32 cellular contexts compared by ENCODE assay signal in the genomic region with DNA sequence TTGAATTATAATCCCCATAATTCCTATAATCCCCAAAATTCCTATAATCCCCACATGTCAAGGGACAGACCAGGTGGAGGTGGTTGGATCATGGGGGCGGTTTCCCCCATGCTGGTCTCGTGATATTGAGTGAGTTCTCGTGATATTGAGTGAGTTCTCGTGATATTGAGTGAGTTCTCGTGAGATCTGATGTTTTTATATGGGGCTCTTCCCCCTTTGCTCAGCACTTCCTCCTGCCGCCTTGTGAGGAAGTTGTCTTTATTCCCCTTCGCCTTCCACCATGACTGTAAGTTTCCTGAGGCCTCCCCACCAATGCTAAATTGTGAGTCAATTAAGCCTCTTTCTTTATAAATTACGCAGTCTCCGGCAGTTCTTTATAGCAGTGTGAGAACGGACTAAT. TPM values are rescaled to one million over a fixed set of nuclear protein-coding genes. Genes with fewer than 3 reads are reported as not detected.
"Had no signal": no experiment of that assay in that cellular context is flagged by ENCODE, and none has a peak within 500 bp of the region (broad histone marks: within the 10 kb centered on the region; RNA-seq: fewer than 3 reads in every experiment).

No MANE protein-coding gene starts in this region.

- H3K4me2 ChIP-seq: hepatocyte had no signal

- H3K79me2 ChIP-seq: hepatocyte had no signal

- H2AFZ ChIP-seq: hepatocyte had no signal

- H3K27me3 ChIP-seq: gastrocnemius medialis, hepatocyte, left lung, pancreas, right atrium auricular region, sigmoid colon, testis had no signal

- DNase-seq: cerebellar nuclear complex; cortex of kidney; effector memory CD8-positive, alpha-beta T cell; foreskin fibroblast; gastrocnemius medialis; left cardiac atrium; mesendoderm; nephron progenitor cell; occipital lobe; stimulated activated CD4-positive, alpha-beta T cell treated with anti-CD3 and anti-CD28 coated beads, Interleukin-4, amount 100 ng/mL, for 4 hours; stimulated activated naive CD8-positive, alpha-beta T cell treated with anti-CD3 and anti-CD28 coated beads, Interleukin-15, Interleukin-2, amounts not matched to agents 100 U/mL and 50 U/mL, for 24 hours; substantia nigra; testis had no signal

- H3K27ac ChIP-seq: epithelial cell of prostate, gastrocnemius medialis, heart left ventricle, hepatocyte, left lung, pancreas, right atrium auricular region, sigmoid colon, testis, tibial artery had no signal

- H3K36me3 ChIP-seq: gastrocnemius medialis, heart left ventricle, left lung, pancreas, right atrium auricular region, sigmoid colon, tibial artery had no signal

- H3K4me1 Mint-ChIP-seq: naive thymus-derived CD8-positive, alpha-beta T cell; nephron progenitor cell; stimulated activated memory B cell treated with anti-CD40 and anti-IgM and Interleukin-4, amounts not matched to agents 10 μg/mL and 1 μg/mL and 100 μg/mL, for 72 hours had no signal

- ATAC-seq: effector memory CD8-positive, alpha-beta T cell; esophagus mucosa; gastrocnemius medialis; heart left ventricle; left cardiac atrium; left lung; naive thymus-derived CD8-positive, alpha-beta T cell; pancreas; stimulated activated memory B cell treated with anti-CD40 and anti-IgM and Interleukin-4, amounts not matched to agents 10 μg/mL and 1 μg/mL and 100 μg/mL, for 72 hours; stimulated activated naive CD8-positive, alpha-beta T cell treated with anti-CD3 and anti-CD28 coated beads, Interleukin-15, Interleukin-2, amounts not matched to agents 100 U/mL and 50 U/mL, for 24 hours had no signal

- FAIRE-seq: endometrium, pancreas had no signal

- H3K9me3 ChIP-seq: gastrocnemius medialis, heart left ventricle, left lung, pancreas, right atrium auricular region, sigmoid colon, testis, tibial artery had no signal

- H3K4me3 ChIP-seq: gastrocnemius medialis, heart left ventricle, hepatocyte, left lung, pancreas, right atrium auricular region, sigmoid colon, testis, tibial artery had no signal

- H3K27ac Mint-ChIP-seq: effector memory CD8-positive, alpha-beta T cell; naive thymus-derived CD8-positive, alpha-beta T cell; nephron progenitor cell; progenitor cell of endocrine pancreas; stimulated activated memory B cell treated with anti-CD40 and anti-IgM and Interleukin-4, amounts not matched to agents 10 μg/mL and 1 μg/mL and 100 μg/mL, for 72 hours; type B pancreatic cell had no signal

- H3K4me1 ChIP-seq: gastrocnemius medialis, heart left ventricle, left lung, right atrium auricular region, sigmoid colon, testis, tibial artery had no signal

- H3K36me3 Mint-ChIP-seq: naive thymus-derived CD8-positive, alpha-beta T cell; stimulated activated memory B cell treated with anti-CD40 and anti-IgM and Interleukin-4, amounts not matched to agents 10 μg/mL and 1 μg/mL and 100 μg/mL, for 72 hours; type B pancreatic cell had no signal

- H3K4me3 Mint-ChIP-seq: effector memory CD8-positive, alpha-beta T cell; naive thymus-derived CD8-positive, alpha-beta T cell; nephron progenitor cell; stimulated activated memory B cell treated with anti-CD40 and anti-IgM and Interleukin-4, amounts not matched to agents 10 μg/mL and 1 μg/mL and 100 μg/mL, for 72 hours; type B pancreatic cell had no signal

- H3K9me3 Mint-ChIP-seq: effector memory CD8-positive, alpha-beta T cell; naive thymus-derived CD8-positive, alpha-beta T cell; nephron progenitor cell; stimulated activated memory B cell treated with anti-CD40 and anti-IgM and Interleukin-4, amounts not matched to agents 10 μg/mL and 1 μg/mL and 100 μg/mL, for 72 hours; type B pancreatic cell had no signal

RNA-seq across cellular contexts. Expression of a gene that starts 36.6 kb away (rescaled TPM):
- total RNA-seq: dermis microvascular lymphatic vessel endothelial cell; gastrocnemius medialis; glomerular endothelial cell; kidney epithelial cell; lower leg skin; lung microvascular endothelial cell; naive thymus-derived CD8-positive, alpha-beta T cell; occipital lobe; pancreas; right atrium auricular region had no signal
- polyA plus RNA-seq: heart left ventricle; naive thymus-derived CD8-positive, alpha-beta T cell had no signal

RNA-seq across cellular contexts. Expression of a gene that starts 48.9 kb away (rescaled TPM):
- total RNA-seq: dermis microvascular lymphatic vessel endothelial cell; gastrocnemius medialis; lung microvascular endothelial cell; naive thymus-derived CD8-positive, alpha-beta T cell had no signal
- polyA plus RNA-seq: naive thymus-derived CD8-positive, alpha-beta T cell had no signal
